In genomic region chr11:63613517-63614135, GRCh38 we compare ENCODE assay signal across 8 cellular contexts. TPM values are rescaled to one million over a fixed set of nuclear protein-coding genes. Genes with fewer than 3 reads are reported as not detected.
DNase-seq lines count a peak whose midpoint lies in the region; ATAC-seq and TF ChIP-seq lines count a peak whose summit lies in the region.

No MANE protein-coding gene starts in this region.

- peaks cover 37% of the 10 kb centered on the region for H3K27me3 Mint-ChIP-seq in brain

- no peaks in the 10 kb centered on the region for H3K36me3 Mint-ChIP-seq in brain

- peak overlapping the region in 2 of 5 experiments; percentile 75 to 92 for H3K27ac Mint-ChIP-seq in brain

- H3K4me1 Mint-ChIP-seq in brain: peaks cover 40% of the 10 kb centered on the region

- peak; percentile 55 for ATAC-seq in GM21526 (IDR thresholded peaks at IDR 0.05; ENCODE audit: low FRiP score, unreplicated experiment)
- peak; percentile 84 for ATAC-seq in sciatic nerve
- ATAC-seq in GM19467 (IDR thresholded peaks at IDR 0.05; ENCODE audit: unreplicated experiment): no peak

- no peaks in the 10 kb centered on the region for H3K9me3 ChIP-seq in iPS-18c (ENCODE audit: control insufficient read depth, insufficient read depth, low read length)

- no peak for TF ChIP-seq CTCF in brain (conservative IDR thresholded peaks at IDR 0.05)

- intact Hi-C loops in sciatic nerve (cut with DNase I): no loop called here

- peak; percentile 55 for DNase-seq in ACHN
- peak; percentile 43 for DNase-seq in SW480 (ENCODE audit: low spot score)
- peak; percentile 79 for DNase-seq in sciatic nerve (ENCODE audit: low spot score)
- no peak for DNase-seq in NCI-H2029 (lab: John Stamatoyannopoulos, UW)

- H3K4me3 ChIP-seq in iPS-18c (ENCODE audit: insufficient read depth, low read depth, low read length): peak overlapping the region; percentile 81

- H3K4me3 Mint-ChIP-seq in brain: peak overlapping the region; percentile 82 to 91 (median 86)

- H3K9me3 Mint-ChIP-seq in brain: peaks cover 0 to 4% (median 0%) of the 10 kb centered on the region in 5 experiments

- in situ Hi-C loops in ACHN (cut with HindIII; ENCODE audit: low pct_ligation_motif_present, low pct_unique_long_range_greater_than_20kb, low sequenced_read_pairs): no loop called here

RNA-seq across cellular contexts. Expression of gene PLAAT3, which starts 0.6 kb away (rescaled TPM):
- 122 TPM for polyA plus RNA-seq in brain (ENCODE audit: insufficient read depth, low read depth, low replicate concordance)
- total RNA-seq in sciatic nerve: 158 TPM

RNA-seq across cellular contexts. Expression of gene PLAAT2, which starts 50.4 kb away (rescaled TPM):
- not detected for polyA plus RNA-seq in brain (ENCODE audit: insufficient read depth, low read depth, low replicate concordance)
- not detected for total RNA-seq in sciatic nerve

RNA-seq across cellular contexts. Expression of gene ATL3, which starts 57.5 kb away (rescaled TPM):
- 10.8 TPM for polyA plus RNA-seq in brain (ENCODE audit: insufficient read depth, low read depth, low replicate concordance)
- total RNA-seq in sciatic nerve: 89.3 TPM
